Comparison of ENCODE assay signal across 20 cellular contexts in the genomic region with DNA sequence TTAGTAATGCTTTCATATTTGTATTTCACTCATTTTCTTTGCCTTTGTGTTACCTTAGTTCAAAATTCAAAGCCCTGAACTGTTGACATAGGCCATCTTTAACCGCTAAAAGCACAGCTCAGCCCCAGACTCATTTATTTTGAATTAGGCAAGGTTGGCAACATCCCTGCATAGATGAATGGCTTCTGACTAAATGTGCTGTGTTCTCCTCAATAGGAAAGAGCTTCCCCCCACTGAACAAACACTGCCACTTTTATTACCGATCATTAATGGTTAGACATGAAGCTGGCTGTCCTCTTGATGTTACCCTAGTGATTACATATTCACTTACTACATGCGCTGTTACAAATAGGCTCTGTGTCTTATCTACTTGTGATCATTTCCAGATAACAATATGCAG.
DNase-seq lines count a peak whose midpoint lies in the region; ATAC-seq and TF ChIP-seq lines count a peak whose summit lies in the region.
"Had no signal": no experiment of that assay in that cellular context is flagged by ENCODE, and none has a peak within 500 bp of the region (broad histone marks: within the 10 kb centered on the region; RNA-seq: fewer than 3 reads in every experiment).

No MANE protein-coding gene starts in this region.

- H3K27me3 Mint-ChIP-seq in nephron (ENCODE audit: low read depth), result no peaks in the 10 kb centered on the region
- H3K27me3 Mint-ChIP-seq: stimulated activated naive CD8-positive, alpha-beta T cell treated with anti-CD3 and anti-CD28 coated beads, Interleukin-15, Interleukin-2, amounts not matched to agents 100 ng/mL and 50 ng/mL, for 24 hours had no signal

- no peaks in the 10 kb centered on the region for H3K9me3 Mint-ChIP-seq in nephron
- H3K9me3 Mint-ChIP-seq: CD4-positive, CD25-positive, alpha-beta regulatory T cell; stimulated activated naive CD8-positive, alpha-beta T cell treated with anti-CD3 and anti-CD28 coated beads, Interleukin-15, Interleukin-2, amounts not matched to agents 100 ng/mL and 50 ng/mL, for 24 hours had no signal

- H3K4me3 Mint-ChIP-seq in nephron, result no peak overlapping the region
- H3K4me3 Mint-ChIP-seq: CD4-positive, CD25-positive, alpha-beta regulatory T cell; stimulated activated naive CD8-positive, alpha-beta T cell treated with anti-CD3 and anti-CD28 coated beads, Interleukin-15, Interleukin-2, amounts not matched to agents 100 ng/mL and 50 ng/mL, for 24 hours had no signal

- H3K27ac Mint-ChIP-seq in nephron, result peak overlapping the region in 2 of 3 experiments; percentile 11 to 30
- H3K27ac Mint-ChIP-seq: CD4-positive, CD25-positive, alpha-beta regulatory T cell; stimulated activated naive CD8-positive, alpha-beta T cell treated with anti-CD3 and anti-CD28 coated beads, Interleukin-15, Interleukin-2, amounts not matched to agents 100 ng/mL and 50 ng/mL, for 24 hours had no signal

- H3K4me1 Mint-ChIP-seq in nephron, result no peaks in the 10 kb centered on the region
- H3K4me1 Mint-ChIP-seq: CD4-positive, CD25-positive, alpha-beta regulatory T cell had no signal

- no peaks in the 10 kb centered on the region for H3K36me3 Mint-ChIP-seq in nephron (ENCODE audit: low read depth)
- H3K36me3 Mint-ChIP-seq: CD4-positive, CD25-positive, alpha-beta regulatory T cell had no signal

- ATAC-seq in HG03095 (IDR thresholded peaks at IDR 0.05; ENCODE audit: unreplicated experiment) (no peak), HG03175 (IDR thresholded peaks at IDR 0.05; ENCODE audit: unreplicated experiment) (no peak)
- ATAC-seq: heart right ventricle, left lobe of liver had no signal

- no peak for TF ChIP-seq CTCF in nephron (IDR thresholded peaks at IDR 0.05; ENCODE audit: unreplicated experiment in 3 of 3)

- DNase-seq in NCI-H1092 (lab: John Stamatoyannopoulos, UW), result peak; percentile 88
- peak; percentile 99 for DNase-seq in NCI-H146 treated with DMSO at 0.1 percent for 48 hours (lab: John Stamatoyannopoulos, UW; ENCODE audit: unreplicated experiment)
- peak; percentile 99 for DNase-seq in NCI-H748 treated with DMSO at 0.1 percent for 48 hours (lab: John Stamatoyannopoulos, UW)
- no peak for DNase-seq in effector CD8-positive, alpha-beta T cell (lab: John Stamatoyannopoulos, UW)
- DNase-seq: activated CD8-positive, alpha-beta memory T cell treated with anti-CD3 and anti-CD28 coated beads for 24 hours; activated gamma-delta T cell; activated T-cell treated with anti-CD3 and anti-CD28 coated beads, Interleukin-2, amount 50 U/mL, for 1 hour; CD4-positive, CD25-positive, alpha-beta regulatory T cell; GM23248; heart right ventricle; KG1; mesenchymal stem cell; PC-9; SIG-M5; T-helper 1 cell had no signal
